Comparison of ENCODE assay signal across 34 cellular contexts in the genomic region with DNA sequence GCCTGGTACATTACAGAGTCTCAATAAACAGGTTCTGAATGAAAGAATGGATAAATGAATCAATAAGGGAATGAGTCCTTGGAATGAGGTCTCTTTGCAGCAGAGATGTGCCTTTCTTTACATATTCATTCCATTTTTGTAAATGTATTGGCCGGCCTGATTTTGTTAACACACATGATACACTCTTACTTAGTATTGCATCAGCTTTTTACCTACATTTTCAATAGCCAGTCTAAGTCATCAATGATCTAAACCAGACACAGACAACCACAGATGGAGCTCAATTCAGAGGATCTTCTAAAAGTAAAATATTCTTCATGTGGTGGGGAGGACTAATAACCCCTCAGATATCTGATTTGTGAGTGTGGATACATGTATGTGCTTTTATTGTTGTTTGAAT.
"Had no signal": no experiment of that assay in that cellular context is flagged by ENCODE, and none has a peak within 500 bp of the region (broad histone marks: within the 10 kb centered on the region; RNA-seq: fewer than 3 reads in every experiment).

No MANE protein-coding gene starts in this region.

- H3K27me3 ChIP-seq: ascending aorta, brain microvascular endothelial cell, pancreas, sigmoid colon, stomach, thyroid gland, upper lobe of right lung had no signal

- H3K36me3 Mint-ChIP-seq: activated naive CD8-positive, alpha-beta T cell treated with anti-CD3 and anti-CD28 coated beads, Interleukin-2, amount 10 ng/mL, durations not matched to agents 7 days and 5 days; immature natural killer cell; memory B cell; naive thymus-derived CD8-positive, alpha-beta T cell; stimulated activated effector memory CD8-positive, alpha-beta T cell treated with anti-CD3 and anti-CD28 coated beads, Interleukin-12 subunit alpha, Interleukin-12 subunit beta, amount 100 ng/mL, for 72 hours had no signal

- H3K4me1 Mint-ChIP-seq: activated naive CD8-positive, alpha-beta T cell treated with anti-CD3 and anti-CD28 coated beads, Interleukin-2, amount 10 ng/mL, durations not matched to agents 7 days and 5 days; immature natural killer cell; memory B cell; naive thymus-derived CD8-positive, alpha-beta T cell; neural crest cell; stimulated activated effector memory CD8-positive, alpha-beta T cell treated with anti-CD3 and anti-CD28 coated beads, Interleukin-12 subunit alpha, Interleukin-12 subunit beta, amount 100 ng/mL, for 72 hours had no signal

- ATAC-seq: esophagus mucosa; left colon; naive thymus-derived CD8-positive, alpha-beta T cell; pancreas; stimulated activated effector memory CD8-positive, alpha-beta T cell treated with anti-CD3 and anti-CD28 coated beads, Interleukin-12 subunit alpha, Interleukin-12 subunit beta, amount 100 ng/mL, for 72 hours; upper lobe of right lung had no signal

- FAIRE-seq: endothelial cell of umbilical vein, kidney, pancreas, small intestine had no signal

- H3K36me3 ChIP-seq: ascending aorta, brain microvascular endothelial cell, pancreas, prostate gland, sigmoid colon, stomach, thyroid gland, upper lobe of right lung had no signal

- H3K9me3 Mint-ChIP-seq: activated naive CD4-positive, alpha-beta T cell treated with anti-CD3 and anti-CD28 coated beads for 36 hours; activated naive CD8-positive, alpha-beta T cell treated with anti-CD3 and anti-CD28 coated beads, Interleukin-2, amount 10 ng/mL, durations not matched to agents 7 days and 5 days; activated T-helper 1 cell treated with anti-CD3 and anti-CD28 coated beads, Interleukin-12 subunit alpha, Interleukin-12 subunit beta, Interleukin-2, Interleukin-4 antibody, amounts not matched to agents 30 ng/mL and 10 ng/mL and 1 ng/mL, durations not matched to agents 14 hours and 24 hours and 36 hours; memory B cell; naive thymus-derived CD8-positive, alpha-beta T cell; neural crest cell; stimulated activated effector memory CD8-positive, alpha-beta T cell treated with anti-CD3 and anti-CD28 coated beads, Interleukin-12 subunit alpha, Interleukin-12 subunit beta, amount 100 ng/mL, for 72 hours; T-helper 1 cell treated with Interleukin-12 subunit alpha and Interleukin-12 subunit beta and Interleukin-4 antibody, amounts not matched to agents 30 μg/mL and 1 μg/mL, for 36 hours had no signal

- H3K27ac Mint-ChIP-seq: activated naive CD4-positive, alpha-beta T cell treated with anti-CD3 and anti-CD28 coated beads for 36 hours; activated naive CD8-positive, alpha-beta T cell treated with anti-CD3 and anti-CD28 coated beads, Interleukin-2, amount 10 ng/mL, durations not matched to agents 7 days and 5 days; activated T-helper 1 cell treated with anti-CD3 and anti-CD28 coated beads, Interleukin-12 subunit alpha, Interleukin-12 subunit beta, Interleukin-2, Interleukin-4 antibody, amounts not matched to agents 30 ng/mL and 10 ng/mL and 1 ng/mL, durations not matched to agents 14 hours and 24 hours and 36 hours; immature natural killer cell; memory B cell; naive thymus-derived CD8-positive, alpha-beta T cell; stimulated activated effector memory CD8-positive, alpha-beta T cell treated with anti-CD3 and anti-CD28 coated beads, Interleukin-12 subunit alpha, Interleukin-12 subunit beta, amount 100 ng/mL, for 72 hours; T-helper 1 cell treated with Interleukin-12 subunit alpha and Interleukin-12 subunit beta and Interleukin-4 antibody, amounts not matched to agents 30 μg/mL and 1 μg/mL, for 36 hours had no signal

- H3K4me3 Mint-ChIP-seq: activated naive CD4-positive, alpha-beta T cell treated with anti-CD3 and anti-CD28 coated beads for 36 hours; activated naive CD8-positive, alpha-beta T cell treated with anti-CD3 and anti-CD28 coated beads, Interleukin-2, amount 10 ng/mL, durations not matched to agents 7 days and 5 days; activated T-helper 1 cell treated with anti-CD3 and anti-CD28 coated beads, Interleukin-12 subunit alpha, Interleukin-12 subunit beta, Interleukin-2, Interleukin-4 antibody, amounts not matched to agents 30 ng/mL and 10 ng/mL and 1 ng/mL, durations not matched to agents 14 hours and 24 hours and 36 hours; immature natural killer cell; memory B cell; naive thymus-derived CD8-positive, alpha-beta T cell; neural crest cell; stimulated activated effector memory CD8-positive, alpha-beta T cell treated with anti-CD3 and anti-CD28 coated beads, Interleukin-12 subunit alpha, Interleukin-12 subunit beta, amount 100 ng/mL, for 72 hours; T-helper 1 cell treated with Interleukin-12 subunit alpha and Interleukin-12 subunit beta and Interleukin-4 antibody, amounts not matched to agents 30 μg/mL and 1 μg/mL, for 36 hours had no signal

- H3K27ac ChIP-seq: ascending aorta, brain microvascular endothelial cell, pancreas, prostate gland, sigmoid colon, stomach, thyroid gland, upper lobe of right lung had no signal

- DNase-seq: activated CD4-positive, alpha-beta T cell treated with anti-CD3 and anti-CD28 coated beads for 4 hours; activated CD4-positive, alpha-beta T cell treated with anti-CD3 and anti-CD28 coated beads, Interleukin-2, amount 50 U/mL, for 4 hours; activated effector memory CD4-positive, alpha-beta T cell treated with anti-CD3 and anti-CD28 coated beads, Interleukin-2, amount 50 U/mL, for 16 hours; activated naive CD4-positive, alpha-beta T cell treated with anti-CD3 and anti-CD28 coated beads for 36 hours; activated naive CD8-positive, alpha-beta T cell treated with anti-CD3 and anti-CD28 coated beads, Interleukin-2, amount 10 ng/mL, durations not matched to agents 7 days and 5 days; activated T-cell treated with anti-CD3 and anti-CD28 coated beads for 4 hours; brain microvascular endothelial cell; central memory CD4-positive, alpha-beta T cell; foreskin fibroblast; head of caudate nucleus; hypothalamus; immature natural killer cell; kidney; left colon; naive thymus-derived CD8-positive, alpha-beta T cell; nucleus accumbens; pancreas; retina; sigmoid colon; small intestine; stimulated activated CD4-positive, alpha-beta T cell treated with anti-CD3 and anti-CD28 coated beads, Interleukin-4, amount 100 ng/mL, for 24 hours; stomach; T1000; thyroid gland; upper lobe of right lung had no signal

- H3K9me3 ChIP-seq: ascending aorta, pancreas, prostate gland, sigmoid colon, stomach, thyroid gland, upper lobe of right lung had no signal

- H3K4me1 ChIP-seq: ascending aorta, pancreas, prostate gland, sigmoid colon, upper lobe of right lung had no signal

- H3K4me3 ChIP-seq: ascending aorta, pancreas, prostate gland, sigmoid colon, stomach, thyroid gland, upper lobe of right lung had no signal
